In the genomic region with DNA sequence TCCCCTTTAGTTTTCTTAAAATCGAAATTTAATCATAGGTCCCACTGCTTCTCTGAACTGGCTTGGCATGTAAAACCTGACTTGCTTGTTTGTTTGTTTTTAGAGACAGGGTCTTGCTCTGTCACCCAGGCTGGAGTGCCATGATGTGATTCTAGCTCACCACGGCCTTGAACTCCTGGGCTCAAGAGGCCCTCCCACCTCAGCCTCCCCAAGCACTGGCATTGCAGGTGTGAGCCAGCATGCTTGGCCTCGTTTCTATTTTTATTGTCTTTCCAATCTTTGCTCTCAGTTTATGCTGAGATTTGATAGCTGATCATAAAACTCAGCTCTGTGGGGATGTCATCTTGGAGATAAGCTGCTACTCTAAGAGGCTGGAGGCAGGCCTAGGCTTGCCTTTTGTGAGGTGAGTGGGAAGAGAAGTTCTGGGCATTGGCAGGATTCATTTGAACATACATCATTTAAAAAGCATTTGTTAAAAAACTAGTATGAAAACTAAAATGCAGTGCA, we compare ENCODE assay signal across 19 cellular contexts. TPM values are rescaled to one million over a fixed set of nuclear protein-coding genes. Genes with fewer than 3 reads are reported as not detected.
DNase-seq lines count a peak whose midpoint lies in the region; ATAC-seq, FAIRE-seq and TF ChIP-seq lines count a peak whose summit lies in the region.
"Had no signal": no experiment of that assay in that cellular context is flagged by ENCODE, and none has a peak within 500 bp of the region (broad histone marks: within the 10 kb centered on the region; RNA-seq: fewer than 3 reads in every experiment).

No MANE protein-coding gene starts in this region.

- H3K9me3 Mint-ChIP-seq in WTC11: peaks cover 7% of the 10 kb centered on the region

- no peaks in the 10 kb centered on the region for H3K27me3 ChIP-seq in HepG2 (ENCODE audit: control insufficient read depth in 1 of 2, insufficient read depth in 2 of 2, low read length in 2 of 2)
- no peaks in the 10 kb centered on the region for H3K27me3 ChIP-seq in right lobe of liver
- no peaks in the 10 kb centered on the region for H3K27me3 ChIP-seq in adrenal gland
- no peaks in the 10 kb centered on the region for H3K27me3 ChIP-seq in keratinocyte (ENCODE audit: control insufficient read depth, extremely low read depth, insufficient read depth, low read length)
- H3K27me3 ChIP-seq: left lung, pancreas, tibial nerve had no signal

- CTCF ChIA-PET in HepG2 (lab: Yijun Ruan, JAX; ENCODE audit: low intra/inter-chr PET ratio, low total read pairs): no interaction called here
- CTCF ChIA-PET in WTC11 (lab: Charles Lee): interaction anchor here (0.7 kb wide), 1 partner anchor 19 kb away, joined by 3 read pairs; no protein-coding TSS in a partner anchor

- 0% methylated on average over 3 of the region's 3 CpGs for WGBS in HepG2 (ENCODE audit: low lambda C conversion rate)
- WGBS in right lobe of liver (ENCODE audit: insufficient coverage, low coverage, low lambda C conversion rate, missing lambda C conversion rate): 50% methylated on average over 3 of the region's 3 CpGs
- WGBS in adrenal gland, 4 donors: 41 to 51% (median 48%) methylated on average over 3 of the region's 3 CpGs

- POLR2A ChIA-PET in HepG2 (lab: Yijun Ruan, JAX): interaction anchor here (1.0 to 4.3 kb wide), 2 partner anchors 19 to 81 kb away, joined by 5 to 30 read pairs; partner anchors contain the start of gene DNTTIP2
- POLR2A ChIA-PET in WTC11 (lab: Charles Lee): no interaction called here

- in situ Hi-C loops in HepG2 (cut with HindIII; ENCODE audit: extremely low pct_ligation_motif_present, low pct_unique_long_range_greater_than_20kb): no loop called here

- peak overlapping the region; percentile 41 for H3K4me2 ChIP-seq in HepG2 (ENCODE audit: low read depth, low read length)
- H3K4me2 ChIP-seq in keratinocyte (ENCODE audit: control insufficient read depth, extremely low read depth, insufficient read depth, low read depth, low read length): peak overlapping the region; percentile 76

- ATAC-seq in HepG2 (no peak), right lobe of liver (no peak), WTC11 (no peak)
- ATAC-seq: left lung, pancreas had no signal

- H3K27me3 Mint-ChIP-seq in WTC11 (ENCODE audit: low read depth): peaks cover 4% of the 10 kb centered on the region

- no peak for TF ChIP-seq CTCF in HepG2 (CRISPR knock-in tag; IDR thresholded peaks at IDR 0.05)
- no peak for TF ChIP-seq CTCF in right lobe of liver (IDR thresholded peaks at IDR 0.05)
- no peak for TF ChIP-seq CTCF in adrenal gland (IDR thresholded peaks at IDR 0.05)
- no peak for TF ChIP-seq CTCF in keratinocyte (optimal IDR thresholded peaks at IDR 0.05 in 1 of 3, IDR thresholded peaks at IDR 0.05 in 1 of 3, conservative IDR thresholded peaks at IDR 0.05 in 1 of 3; ENCODE audit: extremely low read depth in 1 of 3, insufficient read depth in 2 of 3, low read length in 3 of 3)
- TF ChIP-seq CTCF in WTC11 (IDR thresholded peaks at IDR 0.05): no peak

- peak; percentile 53 for FAIRE-seq in HepG2 (lab: Jason Lieb, UNC)
- FAIRE-seq in keratinocyte (lab: Jason Lieb, UNC): peak; percentile 96
- FAIRE-seq: pancreas had no signal

- dilution Hi-C loops in keratinocyte (cut with MboI; ENCODE audit: extremely low pct_ligation_motif_present, low sequenced_read_pairs): no loop called here

- no peaks in the 10 kb centered on the region for H3K4me1 Mint-ChIP-seq in WTC11
- H3K4me1 Mint-ChIP-seq: activated B cell treated with CpG ODN at 0.5 μM for 24 hours had no signal

- TF ChIP-seq POLR2A in HepG2 (IDR thresholded peaks at IDR 0.05; ENCODE audit: insufficient read depth in 1 of 2, low read depth in 2 of 2, low read length in 2 of 2) (no peak), right lobe of liver (IDR thresholded peaks at IDR 0.05) (no peak), adrenal gland (IDR thresholded peaks at IDR 0.05) (no peak)

- H3K9ac ChIP-seq in HepG2 (ENCODE audit: insufficient read depth, low read depth, low read length) (no peak overlapping the region), keratinocyte (ENCODE audit: control insufficient read depth, extremely low read depth, insufficient read depth, low read length) (peak overlapping the region; percentile 18)

- peak; percentile 43 for DNase-seq in HepG2 (ENCODE audit: low spot score)
- no peak for DNase-seq in right lobe of liver
- peak in 4 of 7 donors; percentile 8 to 35 (median 28) for DNase-seq in adrenal gland
- DNase-seq in keratinocyte (ENCODE audit: low read depth, low spot score): no peak
- DNase-seq in Ammon's horn (ENCODE audit: low spot score): no peak
- no peak for DNase-seq in activated CD4-positive, alpha-beta T cell treated with anti-CD3 and anti-CD28 coated beads, Interleukin-2, amount 50 U/mL, for 48 hours
- no peak for DNase-seq in WTC11 (ENCODE audit: low spot score)
- no peak for DNase-seq in HuH-7 (ENCODE audit: low spot score)
- DNase-seq: ACHN; activated B cell treated with CpG ODN at 0.5 μM for 24 hours; activated effector memory CD4-positive, alpha-beta T cell treated with anti-CD3 and anti-CD28 coated beads, Interleukin-2, amount 50 U/mL, for 16 hours; COR-L47; dorsolateral prefrontal cortex; hypothalamus; left lung; pancreas had no signal

- H3K36me3 ChIP-seq in HepG2 (replicated peaks in 1 of 2; ENCODE audit: control insufficient read depth in 1 of 2, insufficient read depth in 2 of 2, low read length in 2 of 2): no peaks in the 10 kb centered on the region
- no peaks in the 10 kb centered on the region for H3K36me3 ChIP-seq in right lobe of liver
- no peaks in the 10 kb centered on the region for H3K36me3 ChIP-seq in adrenal gland (replicated peaks in 1 of 2)
- H3K36me3 ChIP-seq in keratinocyte (ENCODE audit: control insufficient read depth in 2 of 2, extremely low read depth in 1 of 2, insufficient read depth in 2 of 2, low read length in 2 of 2): no peaks in the 10 kb centered on the region
- H3K36me3 ChIP-seq: HAP-1, left lung, pancreas, tibial nerve had no signal

- no TSS peak for BruUV-seq in HepG2 (replicated peaks; lab: Mats Ljungman, UMichigan)

- H2AFZ ChIP-seq in HepG2 (ENCODE audit: low read length): no peak overlapping the region
- peak overlapping the region; percentile 72 for H2AFZ ChIP-seq in keratinocyte (ENCODE audit: control insufficient read depth, low read length)

- H3K4me3 Mint-ChIP-seq in WTC11: no peak overlapping the region
- H3K4me3 Mint-ChIP-seq: activated B cell treated with CpG ODN at 0.5 μM for 24 hours had no signal

- no peak overlapping the region for H3K4me3 ChIP-seq in HepG2 (replicated peaks in 1 of 3; ENCODE audit: insufficient read depth in 1 of 3, low read depth in 2 of 3, low read length in 3 of 3)
- no peak overlapping the region for H3K4me3 ChIP-seq in right lobe of liver
- H3K4me3 ChIP-seq in adrenal gland: no peak overlapping the region
- H3K4me3 ChIP-seq in keratinocyte (ENCODE audit: control insufficient read depth in 2 of 3, extremely low read depth in 1 of 3, insufficient read depth in 2 of 3, low read depth in 1 of 3, low read length in 3 of 3): no peak overlapping the region
- H3K4me3 ChIP-seq: dorsolateral prefrontal cortex, HAP-1, left lung, pancreas, skin epidermis, tibial nerve had no signal

- peaks cover 76% of the 10 kb centered on the region for H3K4me1 ChIP-seq in HepG2 (ENCODE audit: insufficient read depth, low read length)
- H3K4me1 ChIP-seq in right lobe of liver: peaks cover 0 to 58% (median 8%) of the 10 kb centered on the region in 4 donors
- peaks cover 0 to 7% of the 10 kb centered on the region in 2 donors for H3K4me1 ChIP-seq in adrenal gland (replicated peaks in 1 of 2)
- H3K4me1 ChIP-seq in keratinocyte (ENCODE audit: control insufficient read depth, extremely low read depth, insufficient read depth, low read length): peaks cover 37% of the 10 kb centered on the region
- H3K4me1 ChIP-seq: HAP-1, left lung, pancreas, tibial nerve had no signal

- intact Hi-C loops in HepG2 (cut with micrococcal nuclease; ENCODE audit: unreplicated experiment) (no loop called here), right lobe of liver (cut with DNase I) (no loop called here), adrenal gland (cut with DNase I) (no loop called here)

- H3K79me2 ChIP-seq in HepG2 (ENCODE audit: insufficient read depth, low read length): no peaks in the 10 kb centered on the region
- no peaks in the 10 kb centered on the region for H3K79me2 ChIP-seq in keratinocyte (ENCODE audit: control insufficient read depth, insufficient read depth, low read length)

- no peaks in the 10 kb centered on the region for H4K20me1 ChIP-seq in HepG2 (ENCODE audit: insufficient read depth, low read length)
- no peaks in the 10 kb centered on the region for H4K20me1 ChIP-seq in keratinocyte (ENCODE audit: control insufficient read depth, extremely low read depth, insufficient read depth, low read length)

- no peak for TF ChIP-seq EP300 in HepG2 (IDR thresholded peaks at IDR 0.05; ENCODE audit: low read depth in 2 of 2, low read length in 2 of 2)
- TF ChIP-seq EP300 in HepG2 (CRISPR knock-in tag; IDR thresholded peaks at IDR 0.05; ENCODE audit: borderline replicate concordance): no peak

- H3K9me3 ChIP-seq in HepG2 (ENCODE audit: low read length) (peaks cover 1% of the 10 kb centered on the region; the same call in 1 of the 2 replicates), right lobe of liver (no peaks in the 10 kb centered on the region), adrenal gland (replicated peaks in 1 of 3) (peaks cover 0 to 8% (median 0%) of the 10 kb centered on the region in 3 donors), keratinocyte (ENCODE audit: control insufficient read depth, low read depth, low read length) (peaks cover 5% of the 10 kb centered on the region)
- H3K9me3 ChIP-seq: HAP-1, pancreas had no signal

- H3K27ac Mint-ChIP-seq in WTC11: no peak overlapping the region
- H3K27ac Mint-ChIP-seq: activated B cell treated with CpG ODN at 0.5 μM for 24 hours had no signal

- peaks cover under 1% of the 10 kb centered on the region; the same call in 1 of the 2 replicates for H3K36me3 Mint-ChIP-seq in WTC11

- no peaks in the 10 kb centered on the region for H3K9me1 ChIP-seq in keratinocyte (ENCODE audit: control insufficient read depth, extremely low read depth, insufficient read depth, low read length)

- no peak overlapping the region for H3K27ac ChIP-seq in HepG2 (ENCODE audit: extremely low read length, insufficient read depth, low read length)
- H3K27ac ChIP-seq in right lobe of liver: peak overlapping the region in 1 of 3 donors; percentile 17
- H3K27ac ChIP-seq in adrenal gland: no peak overlapping the region
- peak overlapping the region; percentile 57 for H3K27ac ChIP-seq in keratinocyte (ENCODE audit: control insufficient read depth, insufficient read depth, low read length)
- H3K27ac ChIP-seq: dorsolateral prefrontal cortex, left lung, tibial nerve had no signal

- no peak for TF ChIP-seq RAD21 in HepG2 (CRISPR knock-in tag; IDR thresholded peaks at IDR 0.05)

RNA-seq across cellular contexts. Expression of gene GCLM, which starts 51.5 kb away (rescaled TPM):
- total RNA-seq in HepG2 (2016; rRNA removed; fragmentation: Illumina TruSeq; extraction: Trizol) (28.1 and 29.9 TPM in 2 replicates), right lobe of liver (10 to 100 TPM; 19.9 to 49.8 (median 34.6) TPM), adrenal gland (10 to 100 TPM; 17.9 to 53.7 (median 30.0) TPM), WTC11 (2021) (10.8 to 14.1 TPM (median 11.5 TPM) in 3 replicates)
- 29.4 and 34.7 TPM in 2 replicates for total RNA-seq in HepG2 (2016; cell fraction: cytosol; rRNA removed; fragmentation: Illumina TruSeq; extraction: Trizol; ENCODE audit: low read depth)
- total RNA-seq in HepG2 (2016; cell fraction: insoluble cytoplasmic fraction; rRNA removed; fragmentation: Illumina TruSeq; extraction: Trizol): 28.9 and 30.1 TPM in 2 replicates
- total RNA-seq in HepG2 (2016; cell fraction: membrane; rRNA removed; fragmentation: Illumina TruSeq; extraction: Trizol): 10.9 and 11.8 TPM in 2 replicates
- total RNA-seq in HepG2 (2016; cell fraction: nucleus; rRNA removed; fragmentation: Illumina TruSeq; extraction: Trizol): 15.5 and 16.1 TPM in 2 replicates
- polyA plus RNA-seq in HepG2 (2011; rRNA removed) (8.0 and 8.7 TPM in 2 replicates), adrenal gland (10 to 100 TPM in 1 of 3 donors, 1 to 10 TPM in 2; 3.9 to 81.3 (median 7.2) TPM), keratinocyte (17.9 to 44.1 TPM (median 41.8 TPM) in 3 replicates)
- 4.2 and 5.6 TPM in 2 replicates for polyA plus RNA-seq in HepG2 (2011; cell fraction: cytosol; rRNA removed)
- polyA plus RNA-seq in HepG2 (2011; cell fraction: nucleus; rRNA removed): 1.9 and 2.6 TPM in 2 replicates
- polyA plus RNA-seq in HepG2 (2012): 17.1 and 18.2 TPM in 2 replicates
- polyA plus RNA-seq in HepG2 (2016; cell fraction: cytosol; fragmentation: Illumina TruSeq; extraction: Trizol; ENCODE audit: low read depth): 1.9 and 2.3 TPM in 2 replicates
- polyA plus RNA-seq in HepG2 (2016; cell fraction: insoluble cytoplasmic fraction; fragmentation: Illumina TruSeq; extraction: Trizol; ENCODE audit: low read depth): 30.1 and 43.8 TPM in 2 replicates
- 4.8 and 5.1 TPM in 2 replicates for polyA plus RNA-seq in HepG2 (2016; cell fraction: membrane; fragmentation: Illumina TruSeq; extraction: Trizol; ENCODE audit: low read depth)
- polyA plus RNA-seq in HepG2 (2016; cell fraction: nucleus; fragmentation: Illumina TruSeq; extraction: Trizol; ENCODE audit: insufficient read depth, low read depth): 18.2 and 22.7 TPM in 2 replicates
- 8.9 and 19.6 TPM in 2 replicates for polyA minus RNA-seq in HepG2 (2011; rRNA and poly(A)+ RNA removed; ENCODE audit: low replicate concordance)
- 5.8 and 12.5 TPM in 2 replicates for polyA minus RNA-seq in HepG2 (2011; cell fraction: cytosol; rRNA and poly(A)+ RNA removed)
- 25.2 and 29.7 TPM in 2 replicates for polyA minus RNA-seq in HepG2 (2011; cell fraction: nucleus; rRNA and poly(A)+ RNA removed)
- 1.6 TPM for polyA plus RNA-seq in keratinocyte (2011; ENCODE audit: low read depth)
- polyA plus RNA-seq in keratinocyte (2011; cell fraction: cytosol; rRNA removed): 17.1 and 45.0 TPM in 2 replicates
- 28.6 and 30.9 TPM in 2 replicates for polyA plus RNA-seq in keratinocyte (2011; cell fraction: nucleus; rRNA removed)
- 6.4 and 36.0 TPM in 2 replicates for polyA plus RNA-seq in keratinocyte (2012; ENCODE audit: low replicate concordance)
- polyA minus RNA-seq in keratinocyte: 4.6 to 19.0 TPM (median 12.2 TPM) in 3 replicates
- polyA minus RNA-seq in keratinocyte (2011; cell fraction: cytosol; rRNA and poly(A)+ RNA removed): 13.6 TPM
- polyA minus RNA-seq in keratinocyte (2011; cell fraction: nucleus; rRNA and poly(A)+ RNA removed): 13.0 and 17.3 TPM in 2 replicates

Comparison
In these comparisons a context has a peak if more than half of its experiments do, and no peak if none do; other contexts are left out.
1. DNase-seq: peak in HepG2 (single experiment) and adrenal gland (4 of 7); none in right lobe of liver (0 of 3), keratinocyte (single experiment), Ammon's horn (single experiment), activated CD4-positive, alpha-beta T cell treated with anti-CD3 and anti-CD28 coated beads, Interleukin-2, amount 50 U/mL, for 48 hours (0 of 2), WTC11 (single experiment) and HuH-7 (single experiment).
2. Of the 50 proteins assayed by ChIP-seq in both HepG2 and WTC11: peak only in HepG2: FOXK1, GABPB1, IRF2 and NR2C2; only in WTC11: none; in both: none; in neither: 45; mixed calls (peak in some experiments, not most) for 1.